10 cellular contexts compared by ENCODE assay signal in genomic region chr14:95984206-95984605, GRCh38.
"Had no signal": no experiment of that assay in that cellular context is flagged by ENCODE, and none has a peak within 500 bp of the region (broad histone marks: within the 10 kb centered on the region; RNA-seq: fewer than 3 reads in every experiment).

No MANE protein-coding gene starts in this region.

- H3K9ac ChIP-seq: GM23248 had no signal

- DNase-seq: GM23248, GOT3, H7, H9, HCEC 1CT, HFFc6 had no signal

- H2AFZ ChIP-seq: GM23248, GM23338 had no signal

- ATAC-seq: GM23338, HCT116 had no signal

- H3K27ac ChIP-seq: GM23248 had no signal

- H3K4me2 ChIP-seq: GM23338 had no signal

- H3K9me3 ChIP-seq: HAP-1 had no signal

- H3K4me3 ChIP-seq: GM23248, GM23338, HAP-1 had no signal

- FAIRE-seq: H54 had no signal

- H3K36me3 ChIP-seq: HAP-1 had no signal
